In genomic region chr1:209354111-209354839, GRCh38 we compare ENCODE assay signal across 8 cellular contexts.
DNase-seq lines count a peak whose midpoint lies in the region; ATAC-seq and TF ChIP-seq lines count a peak whose summit lies in the region.

No MANE protein-coding gene starts in this region.

- H3K27ac ChIP-seq in Karpas-422 (ENCODE audit: low read length) (no peak overlapping the region), foreskin keratinocyte (peak overlapping the region; percentile 60), upper lobe of left lung (no peak overlapping the region)

- no peaks in the 10 kb centered on the region for H3K36me3 ChIP-seq in Karpas-422 (ENCODE audit: insufficient read depth, low read length)
- no peaks in the 10 kb centered on the region for H3K36me3 ChIP-seq in upper lobe of left lung

- TF ChIP-seq POLR2A in upper lobe of left lung (IDR thresholded peaks at IDR 0.05): no peak

- peak; percentile 96 for TF ChIP-seq CTCF in foreskin keratinocyte (conservative IDR thresholded peaks at IDR 0.05)
- TF ChIP-seq CTCF in upper lobe of left lung (IDR thresholded peaks at IDR 0.05): peak in 5 of 6 experiments; percentile 57 to 76 (median 68)

- DNase-seq in DMS153 (lab: John Stamatoyannopoulos, UW) (peak; percentile 88), Karpas-422 (peak; percentile 89), OCI-M1 (lab: John Stamatoyannopoulos, UW) (peak; percentile 83), activated T-helper 1 cell treated with Interleukin-2 at 50 U/mL for 16 hours (ENCODE audit: low read depth) (peak; percentile 5), foreskin keratinocyte (peak; percentile 73 to 87), occipital lobe (lab: John Stamatoyannopoulos, UW) (peak; percentile 71), upper lobe of left lung (peak; percentile 66 to 74)

- ATAC-seq in GM21723 (IDR thresholded peaks at IDR 0.05; ENCODE audit: unreplicated experiment) (peak; percentile 83), foreskin keratinocyte (peak; percentile 86), upper lobe of left lung (ENCODE audit: low FRiP score in 2 of 2) (peak; percentile 78 to 92)

- H3K9me2 ChIP-seq in Karpas-422 (replicated peaks; ENCODE audit: insufficient read depth, low read length): no peaks in the 10 kb centered on the region

- H3K4me2 ChIP-seq in Karpas-422 (ENCODE audit: low read depth, low read length, poor library complexity, severe bottlenecking): no peak overlapping the region

- H3K4me1 ChIP-seq in Karpas-422 (ENCODE audit: low read length) (no peaks in the 10 kb centered on the region), foreskin keratinocyte (peaks cover 39% of the 10 kb centered on the region), upper lobe of left lung (no peaks in the 10 kb centered on the region)

- H3K79me2 ChIP-seq in Karpas-422 (ENCODE audit: low read length): no peaks in the 10 kb centered on the region

- H3K27me3 ChIP-seq in Karpas-422 (ENCODE audit: low read length) (no peaks in the 10 kb centered on the region), foreskin keratinocyte (no peaks in the 10 kb centered on the region), upper lobe of left lung (no peaks in the 10 kb centered on the region)

- H3K4me3 ChIP-seq in Karpas-422 (ENCODE audit: low read length) (no peak overlapping the region), upper lobe of left lung (no peak overlapping the region)

- 35 to 65% methylated on average over 16 to 20 of the region's 20 CpGs for WGBS in upper lobe of left lung, 2 donors

- H3K9me3 ChIP-seq in Karpas-422 (ENCODE audit: low read length) (no peaks in the 10 kb centered on the region), upper lobe of left lung (no peaks in the 10 kb centered on the region)

- H3K9ac ChIP-seq in Karpas-422 (ENCODE audit: low read length): no peak overlapping the region

- no peaks in the 10 kb centered on the region for H4K20me1 ChIP-seq in Karpas-422 (ENCODE audit: insufficient read depth, low read depth, low read length)

- TF ChIP-seq EP300 in upper lobe of left lung (IDR thresholded peaks at IDR 0.05): no peak

- H2AFZ ChIP-seq in Karpas-422 (ENCODE audit: low read length): no peak overlapping the region

Comparison
In these comparisons a context has a peak if more than half of its experiments do, and no peak if none do; other contexts are left out.
1. DNase-seq: peak in every context shown above with its lines; median percentile 89 in Karpas-422; 88 in DMS153; 83 in OCI-M1; 80 in foreskin keratinocyte; 71 in occipital lobe; 70 in upper lobe of left lung; 5 in activated T-helper 1 cell treated with Interleukin-2 at 50 U/mL for 16 hours.